In genomic region chr7:100896743-100897051, GRCh38 we compare ENCODE assay signal across 1 cellular context.
TF ChIP-seq lines count a peak whose summit lies in the region.

No MANE protein-coding gene starts in this region.

TF ChIP-seq in endothelial cell of umbilical vein, 7 proteins besides CTCF, POLR2A, EP300 and RAD21:
- no peak for TF ChIP-seq GATA2 (IDR thresholded peaks at IDR 0.05; ENCODE audit: insufficient read depth, insufficient read length, low read depth, low read length)
- TF ChIP-seq EZH2 (IDR thresholded peaks at IDR 0.05; ENCODE audit: borderline replicate concordance, low read depth, low read length, severe bottlenecking): peak; percentile 54
